Comparison of ENCODE assay signal across 1 cellular context in the genomic region with DNA sequence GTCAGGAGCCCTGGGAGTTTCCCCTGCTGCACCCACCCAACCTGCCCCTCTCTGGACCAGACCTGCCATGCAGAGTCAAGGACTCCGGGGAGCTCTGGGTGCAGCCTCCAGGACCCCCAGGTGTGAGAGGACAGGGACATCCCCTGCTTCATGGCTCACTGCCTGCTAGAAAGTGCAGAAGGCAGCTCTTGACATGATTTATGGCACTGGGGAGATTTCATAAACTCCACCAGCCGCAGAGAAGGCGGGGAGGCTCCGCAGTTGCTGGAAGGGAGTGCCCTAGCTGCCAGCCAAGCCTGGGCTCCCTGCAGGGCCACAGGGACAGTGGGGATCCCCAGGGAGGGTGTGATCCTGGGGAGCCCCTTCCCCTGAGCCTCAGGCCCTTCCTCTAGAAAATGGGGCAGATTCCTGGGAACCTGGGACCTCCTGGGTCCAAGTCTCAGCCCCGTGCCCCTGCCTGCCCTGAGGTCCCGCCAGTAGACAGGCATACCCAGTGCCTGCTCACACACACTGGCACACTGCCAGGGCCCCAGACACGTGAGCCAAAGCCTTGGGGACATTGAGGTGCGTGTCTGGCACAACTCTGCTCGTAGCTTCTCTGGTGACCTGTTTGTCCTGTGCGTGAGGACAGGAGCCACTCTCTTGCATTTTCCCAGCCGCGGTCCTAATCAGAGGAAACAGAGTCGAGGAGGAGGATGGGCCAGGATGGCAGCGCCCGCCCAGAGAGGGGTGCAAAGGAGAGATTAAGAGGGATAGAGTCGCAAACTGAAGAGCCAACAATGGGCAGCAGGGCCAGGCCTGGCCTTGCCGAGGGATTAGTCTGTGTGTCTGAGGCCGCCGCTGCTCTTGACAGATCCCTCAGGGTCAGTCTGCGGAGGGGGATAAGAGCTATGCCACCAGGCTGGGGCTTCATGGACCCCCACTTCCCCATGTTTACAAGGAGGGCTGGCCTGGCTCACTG.
TF ChIP-seq lines count a peak whose summit lies in the region.

No MANE protein-coding gene starts in this region.

TF ChIP-seq in HepG2, 621 proteins besides CTCF, POLR2A, EP300 and RAD21:
- TF ChIP-seq, protein P1, sequence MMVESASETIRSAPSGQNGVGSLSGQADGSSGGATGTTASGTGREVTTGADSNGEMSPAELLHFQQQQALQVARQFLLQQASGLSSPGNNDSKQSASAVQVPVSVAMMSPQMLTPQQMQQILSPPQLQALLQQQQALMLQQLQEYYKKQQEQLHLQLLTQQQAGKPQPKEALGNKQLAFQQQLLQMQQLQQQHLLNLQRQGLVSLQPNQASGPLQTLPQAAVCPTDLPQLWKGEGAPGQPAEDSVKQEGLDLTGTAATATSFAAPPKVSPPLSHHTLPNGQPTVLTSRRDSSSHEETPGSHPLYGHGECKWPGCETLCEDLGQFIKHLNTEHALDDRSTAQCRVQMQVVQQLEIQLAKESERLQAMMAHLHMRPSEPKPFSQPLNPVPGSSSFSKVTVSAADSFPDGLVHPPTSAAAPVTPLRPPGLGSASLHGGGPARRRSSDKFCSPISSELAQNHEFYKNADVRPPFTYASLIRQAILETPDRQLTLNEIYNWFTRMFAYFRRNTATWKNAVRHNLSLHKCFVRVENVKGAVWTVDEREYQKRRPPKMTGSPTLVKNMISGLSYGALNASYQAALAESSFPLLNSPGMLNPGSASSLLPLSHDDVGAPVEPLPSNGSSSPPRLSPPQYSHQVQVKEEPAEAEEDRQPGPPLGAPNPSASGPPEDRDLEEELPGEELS (CRISPR knock-in tag; IDR thresholded peaks at IDR 0.05) = no peak
- TF ChIP-seq, protein P2, sequence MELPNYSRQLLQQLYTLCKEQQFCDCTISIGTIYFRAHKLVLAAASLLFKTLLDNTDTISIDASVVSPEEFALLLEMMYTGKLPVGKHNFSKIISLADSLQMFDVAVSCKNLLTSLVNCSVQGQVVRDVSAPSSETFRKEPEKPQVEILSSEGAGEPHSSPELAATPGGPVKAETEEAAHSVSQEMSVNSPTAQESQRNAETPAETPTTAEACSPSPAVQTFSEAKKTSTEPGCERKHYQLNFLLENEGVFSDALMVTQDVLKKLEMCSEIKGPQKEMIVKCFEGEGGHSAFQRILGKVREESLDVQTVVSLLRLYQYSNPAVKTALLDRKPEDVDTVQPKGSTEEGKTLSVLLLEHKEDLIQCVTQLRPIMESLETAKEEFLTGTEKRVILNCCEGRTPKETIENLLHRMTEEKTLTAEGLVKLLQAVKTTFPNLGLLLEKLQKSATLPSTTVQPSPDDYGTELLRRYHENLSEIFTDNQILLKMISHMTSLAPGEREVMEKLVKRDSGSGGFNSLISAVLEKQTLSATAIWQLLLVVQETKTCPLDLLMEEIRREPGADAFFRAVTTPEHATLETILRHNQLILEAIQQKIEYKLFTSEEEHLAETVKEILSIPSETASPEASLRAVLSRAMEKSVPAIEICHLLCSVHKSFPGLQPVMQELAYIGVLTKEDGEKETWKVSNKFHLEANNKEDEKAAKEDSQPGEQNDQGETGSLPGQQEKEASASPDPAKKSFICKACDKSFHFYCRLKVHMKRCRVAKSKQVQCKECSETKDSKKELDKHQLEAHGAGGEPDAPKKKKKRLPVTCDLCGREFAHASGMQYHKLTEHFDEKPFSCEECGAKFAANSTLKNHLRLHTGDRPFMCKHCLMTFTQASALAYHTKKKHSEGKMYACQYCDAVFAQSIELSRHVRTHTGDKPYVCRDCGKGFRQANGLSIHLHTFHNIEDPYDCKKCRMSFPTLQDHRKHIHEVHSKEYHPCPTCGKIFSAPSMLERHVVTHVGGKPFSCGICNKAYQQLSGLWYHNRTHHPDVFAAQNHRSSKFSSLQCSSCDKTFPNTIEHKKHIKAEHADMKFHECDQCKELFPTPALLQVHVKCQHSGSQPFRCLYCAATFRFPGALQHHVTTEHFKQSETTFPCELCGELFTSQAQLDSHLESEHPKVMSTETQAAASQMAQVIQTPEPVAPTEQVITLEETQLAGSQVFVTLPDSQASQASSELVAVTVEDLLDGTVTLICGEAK (IDR thresholded peaks at IDR 0.05) = no peak
- TF ChIP-seq, protein P2 (CRISPR knock-in tag; IDR thresholded peaks at IDR 0.05) = no peak
- TF ChIP-seq, protein P3, sequence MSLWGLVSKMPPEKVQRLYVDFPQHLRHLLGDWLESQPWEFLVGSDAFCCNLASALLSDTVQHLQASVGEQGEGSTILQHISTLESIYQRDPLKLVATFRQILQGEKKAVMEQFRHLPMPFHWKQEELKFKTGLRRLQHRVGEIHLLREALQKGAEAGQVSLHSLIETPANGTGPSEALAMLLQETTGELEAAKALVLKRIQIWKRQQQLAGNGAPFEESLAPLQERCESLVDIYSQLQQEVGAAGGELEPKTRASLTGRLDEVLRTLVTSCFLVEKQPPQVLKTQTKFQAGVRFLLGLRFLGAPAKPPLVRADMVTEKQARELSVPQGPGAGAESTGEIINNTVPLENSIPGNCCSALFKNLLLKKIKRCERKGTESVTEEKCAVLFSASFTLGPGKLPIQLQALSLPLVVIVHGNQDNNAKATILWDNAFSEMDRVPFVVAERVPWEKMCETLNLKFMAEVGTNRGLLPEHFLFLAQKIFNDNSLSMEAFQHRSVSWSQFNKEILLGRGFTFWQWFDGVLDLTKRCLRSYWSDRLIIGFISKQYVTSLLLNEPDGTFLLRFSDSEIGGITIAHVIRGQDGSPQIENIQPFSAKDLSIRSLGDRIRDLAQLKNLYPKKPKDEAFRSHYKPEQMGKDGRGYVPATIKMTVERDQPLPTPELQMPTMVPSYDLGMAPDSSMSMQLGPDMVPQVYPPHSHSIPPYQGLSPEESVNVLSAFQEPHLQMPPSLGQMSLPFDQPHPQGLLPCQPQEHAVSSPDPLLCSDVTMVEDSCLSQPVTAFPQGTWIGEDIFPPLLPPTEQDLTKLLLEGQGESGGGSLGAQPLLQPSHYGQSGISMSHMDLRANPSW (CRISPR knock-in tag; IDR thresholded peaks at IDR 0.05; ENCODE audit: borderline replicate concordance) = no peak
- TF ChIP-seq, protein P4, sequence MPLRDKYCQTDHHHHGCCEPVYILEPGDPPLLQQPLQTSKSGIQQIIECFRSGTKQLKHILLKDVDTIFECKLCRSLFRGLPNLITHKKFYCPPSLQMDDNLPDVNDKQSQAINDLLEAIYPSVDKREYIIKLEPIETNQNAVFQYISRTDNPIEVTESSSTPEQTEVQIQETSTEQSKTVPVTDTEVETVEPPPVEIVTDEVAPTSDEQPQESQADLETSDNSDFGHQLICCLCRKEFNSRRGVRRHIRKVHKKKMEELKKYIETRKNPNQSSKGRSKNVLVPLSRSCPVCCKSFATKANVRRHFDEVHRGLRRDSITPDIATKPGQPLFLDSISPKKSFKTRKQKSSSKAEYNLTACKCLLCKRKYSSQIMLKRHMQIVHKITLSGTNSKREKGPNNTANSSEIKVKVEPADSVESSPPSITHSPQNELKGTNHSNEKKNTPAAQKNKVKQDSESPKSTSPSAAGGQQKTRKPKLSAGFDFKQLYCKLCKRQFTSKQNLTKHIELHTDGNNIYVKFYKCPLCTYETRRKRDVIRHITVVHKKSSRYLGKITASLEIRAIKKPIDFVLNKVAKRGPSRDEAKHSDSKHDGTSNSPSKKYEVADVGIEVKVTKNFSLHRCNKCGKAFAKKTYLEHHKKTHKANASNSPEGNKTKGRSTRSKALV (CRISPR knock-in tag; IDR thresholded peaks at IDR 0.05) = no peak
- no peak for TF ChIP-seq ZSCAN22 (CRISPR knock-in tag; IDR thresholded peaks at IDR 0.05)
